ENCODE assay signal across 8 cellular contexts in the genomic region with DNA sequence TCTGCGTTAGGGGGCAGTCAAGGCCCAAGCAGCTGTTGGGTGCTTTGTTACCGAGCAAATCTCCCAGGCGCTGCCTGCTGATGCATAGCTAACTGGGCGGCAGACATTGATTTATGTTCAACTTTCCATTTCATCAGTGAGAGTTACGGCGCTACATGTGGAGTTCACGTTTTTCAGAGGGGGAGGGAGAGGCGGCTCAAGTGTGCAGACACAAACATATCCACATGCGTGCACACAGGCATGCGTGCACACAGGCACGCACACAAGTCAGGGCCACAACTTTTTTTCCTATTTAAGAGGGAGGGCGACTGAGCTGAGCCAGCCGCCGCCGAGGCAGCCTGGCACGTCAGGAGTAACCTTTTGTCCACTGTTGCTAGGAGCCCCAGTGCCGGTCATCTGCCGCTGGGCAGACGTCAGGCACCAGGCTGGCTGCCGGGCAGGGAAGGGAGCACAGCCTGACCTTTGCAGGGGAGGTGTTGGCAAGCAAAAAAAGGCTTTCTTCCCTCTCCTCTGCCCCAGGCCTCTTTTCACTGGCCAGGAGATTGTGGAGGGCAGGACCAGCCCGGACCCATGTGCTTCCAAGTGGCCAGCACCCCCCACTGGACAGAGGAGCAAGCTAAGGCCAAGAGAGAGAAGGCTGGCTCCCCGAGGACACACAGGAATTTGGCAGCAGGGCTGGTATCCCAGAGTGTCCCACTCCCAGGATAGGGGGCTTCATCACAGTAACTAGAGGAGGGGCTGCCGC.
A peak's percentile ranks its signal among the peaks of the same experiment; 100 is the strongest.
DNase-seq lines count a peak whose midpoint lies in the region; ATAC-seq, FAIRE-seq and TF ChIP-seq lines count a peak whose summit lies in the region.
"Had no signal": no experiment of that assay in that cellular context is flagged by ENCODE, and none has a peak within 500 bp of the region (broad histone marks: within the 10 kb centered on the region; RNA-seq: fewer than 3 reads in every experiment).

No MANE protein-coding gene starts in this region.

- H3K27ac ChIP-seq in endothelial cell of umbilical vein (ENCODE audit: insufficient read depth, low read depth, low read length): peak overlapping the region; percentile 30

- H3K79me2 ChIP-seq in endothelial cell of umbilical vein (ENCODE audit: control insufficient read depth, insufficient read depth, low read length): no peaks in the 10 kb centered on the region

- BruUV-seq in endothelial cell of umbilical vein (replicated peaks; lab: Mats Ljungman, UMichigan): no TSS peak

- dilution Hi-C loops in endothelial cell of umbilical vein (cut with MboI; ENCODE audit: extremely low pct_ligation_motif_present, low sequenced_read_pairs): no loop called here

- TF ChIP-seq POLR2A in H54 (IDR thresholded peaks at IDR 0.05; ENCODE audit: low read depth, low read length) (no peak), endothelial cell of umbilical vein (IDR thresholded peaks at IDR 0.05; ENCODE audit: low read depth, low read length) (no peak)

- H3K4me2 ChIP-seq in endothelial cell of umbilical vein (ENCODE audit: insufficient read depth, low read length): no peak overlapping the region

- intact Hi-C loops in endothelial cell of umbilical vein (cut with micrococcal nuclease): loop anchor here (1.0 to 10.0 kb wide), 4 partner anchors 132 to 216 kb away; a partner anchor contains a TSS

- no peaks in the 10 kb centered on the region for H4K20me1 ChIP-seq in endothelial cell of umbilical vein (replicated peaks; ENCODE audit: control insufficient read depth, extremely low read depth, insufficient read depth, low read length)

- peak; percentile 91 for DNase-seq in H54 (ENCODE audit: insufficient read length, low spot score)
- DNase-seq in NCI-H82 treated with DMSO at 0.1 percent for 48 hours (lab: John Stamatoyannopoulos, UW; ENCODE audit: unreplicated experiment): peak; percentile 91
- DNase-seq in endothelial cell of umbilical vein (ENCODE audit: low read depth, low spot score): peak; percentile 82
- DNase-seq in midbrain (lab: John Stamatoyannopoulos, UW): peak; percentile 81
- peak; percentile 76 for DNase-seq in ureter (ENCODE audit: low spot score)

- ATAC-seq in HG03159 (IDR thresholded peaks at IDR 0.05; ENCODE audit: unreplicated experiment) (no peak), GM18511 (IDR thresholded peaks at IDR 0.05; ENCODE audit: unreplicated experiment) (no peak)

- peaks cover 0 to 2% of the 10 kb centered on the region in 2 experiments for H3K36me3 ChIP-seq in endothelial cell of umbilical vein (ENCODE audit: control insufficient read depth in 2 of 2, extremely low read depth in 1 of 2, insufficient read depth in 2 of 2, low read length in 2 of 2)

- no peak overlapping the region for H2AFZ ChIP-seq in endothelial cell of umbilical vein (ENCODE audit: low read depth, low read length)

- FAIRE-seq in H54 (lab: Jason Lieb, UNC) (peak; percentile 30), endothelial cell of umbilical vein (lab: Jason Lieb, UNC) (peak; percentile 80)
- FAIRE-seq: TTC549 had no signal

- CTCF ChIA-PET in endothelial cell of umbilical vein (lab: Charles Lee): interaction anchor here (0.8 to 3.8 kb wide), 15 partner anchors 10 to 226 kb away, joined by 3 to 22 read pairs (median 4); no protein-coding TSS in a partner anchor

- TF ChIP-seq CTCF in endothelial cell of umbilical vein (IDR thresholded peaks at IDR 0.05; ENCODE audit: extremely low read depth in 1 of 2, insufficient read depth in 1 of 2, low read depth in 1 of 2, low read length in 2 of 2): peak; percentile 7 to 62

- no peaks in the 10 kb centered on the region for H3K9me3 ChIP-seq in endothelial cell of umbilical vein (replicated peaks; ENCODE audit: control insufficient read depth, insufficient read depth, low read length)

- H3K9me1 ChIP-seq in endothelial cell of umbilical vein (replicated peaks; ENCODE audit: control insufficient read depth, extremely low read depth, insufficient read depth, low read length): no peaks in the 10 kb centered on the region

- H3K4me3 ChIP-seq in endothelial cell of umbilical vein (replicated peaks in 1 of 3; ENCODE audit: insufficient read depth in 1 of 3, low read depth in 1 of 3, low read length in 3 of 3): no peak overlapping the region

- POLR2A ChIA-PET in endothelial cell of umbilical vein (lab: Charles Lee): no interaction called here

- no peaks in the 10 kb centered on the region for H3K27me3 ChIP-seq in endothelial cell of umbilical vein (ENCODE audit: control insufficient read depth in 2 of 2, insufficient read depth in 2 of 2, low read length in 2 of 2)

- peaks cover 19% of the 10 kb centered on the region for H3K4me1 ChIP-seq in endothelial cell of umbilical vein (ENCODE audit: control insufficient read depth, extremely low read depth, insufficient read depth, low read length)

- H3K9ac ChIP-seq in endothelial cell of umbilical vein (replicated peaks; ENCODE audit: extremely low read depth, insufficient read depth, low read length): no peak overlapping the region

TF ChIP-seq in endothelial cell of umbilical vein, 7 proteins besides CTCF, POLR2A, EP300 and RAD21:
- TF ChIP-seq FOS (IDR thresholded peaks at IDR 0.05; ENCODE audit: borderline replicate concordance, insufficient read depth, low read length): no peak
- TF ChIP-seq, protein P1, sequence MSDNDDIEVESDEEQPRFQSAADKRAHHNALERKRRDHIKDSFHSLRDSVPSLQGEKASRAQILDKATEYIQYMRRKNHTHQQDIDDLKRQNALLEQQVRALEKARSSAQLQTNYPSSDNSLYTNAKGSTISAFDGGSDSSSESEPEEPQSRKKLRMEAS (IDR thresholded peaks at IDR 0.05; ENCODE audit: insufficient read depth, insufficient read length): peak; percentile 30
TF ChIP-seq in endothelial cell of umbilical vein: peak in this region for 1.
